24 cellular contexts compared by ENCODE assay signal in the genomic region with DNA sequence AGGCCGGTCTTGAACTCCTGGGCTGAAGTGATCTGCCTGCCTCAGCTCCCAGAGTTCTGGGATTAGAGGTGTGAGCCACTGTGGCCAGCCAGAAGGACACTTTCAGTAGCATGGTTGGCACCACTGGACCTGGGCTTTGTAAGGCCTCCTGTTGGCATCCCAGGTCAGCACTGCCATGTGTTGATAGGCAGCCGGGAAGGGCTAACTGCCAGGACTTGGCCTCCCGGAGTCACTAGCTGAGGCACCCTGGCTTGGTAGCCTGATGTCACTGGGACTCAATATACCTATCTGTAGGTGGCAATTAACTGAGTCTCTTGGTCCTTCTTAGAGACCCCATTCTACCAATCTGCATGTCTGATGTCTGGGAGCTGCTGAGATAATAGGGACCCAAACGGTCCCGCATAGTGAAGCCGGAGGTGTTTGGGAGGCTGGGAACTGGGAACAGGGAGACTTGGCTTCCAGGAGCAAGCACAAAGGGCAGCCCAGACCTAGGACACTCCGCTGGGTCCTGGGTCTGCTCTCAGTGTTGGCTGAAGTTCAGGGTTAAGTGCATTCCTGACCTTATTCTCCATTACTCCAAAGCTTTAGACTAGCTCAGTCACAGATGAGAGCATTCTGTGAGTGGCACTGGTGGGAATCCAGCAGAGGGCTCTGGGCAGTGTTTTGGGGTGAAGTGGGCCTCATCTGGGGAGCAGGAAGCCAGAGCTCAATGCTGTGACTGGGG. TPM values are rescaled to one million over a fixed set of nuclear protein-coding genes. Genes with fewer than 3 reads are reported as not detected.
DNase-seq lines count a peak whose midpoint lies in the region; ATAC-seq and TF ChIP-seq lines count a peak whose summit lies in the region.
"Had no signal": no experiment of that assay in that cellular context is flagged by ENCODE, and none has a peak within 500 bp of the region (broad histone marks: within the 10 kb centered on the region; RNA-seq: fewer than 3 reads in every experiment).

No MANE protein-coding gene starts in this region.

- H3K4me3 Mint-ChIP-seq in activated CD4-positive, alpha-beta T cell treated with anti-CD3 and anti-CD28 coated beads, Interleukin-2, amount 10 ng/mL, durations not matched to agents 7 days and 5 days: no peak overlapping the region
- peak overlapping the region in 3 of 4 donors; percentile 55 to 82 (median 74) for H3K4me3 Mint-ChIP-seq in IgD-negative memory B cell
- no peak overlapping the region for H3K4me3 Mint-ChIP-seq in activated naive CD8-positive, alpha-beta T cell treated with anti-CD3 and anti-CD28 coated beads for 36 hours
- H3K4me3 Mint-ChIP-seq in naive thymus-derived CD8-positive, alpha-beta T cell: peak overlapping the region; percentile 16 to 80 (median 62)
- H3K4me3 Mint-ChIP-seq: activated CD8-positive, alpha-beta memory T cell treated with anti-CD3 and anti-CD28 coated beads, Interleukin-2, amount 10 ng/mL, durations not matched to agents 7 days and 5 days had no signal

- no peaks in the 10 kb centered on the region for H3K27me3 Mint-ChIP-seq in activated CD4-positive, alpha-beta T cell treated with anti-CD3 and anti-CD28 coated beads, Interleukin-2, amount 10 ng/mL, durations not matched to agents 7 days and 5 days
- H3K27me3 Mint-ChIP-seq in IgD-negative memory B cell: peaks cover 1% of the 10 kb centered on the region
- H3K27me3 Mint-ChIP-seq in activated naive CD8-positive, alpha-beta T cell treated with anti-CD3 and anti-CD28 coated beads for 36 hours: no peaks in the 10 kb centered on the region
- H3K27me3 Mint-ChIP-seq in naive thymus-derived CD8-positive, alpha-beta T cell: peaks cover 0 to 3% (median 0%) of the 10 kb centered on the region in 5 donors
- H3K27me3 Mint-ChIP-seq: activated CD8-positive, alpha-beta memory T cell treated with anti-CD3 and anti-CD28 coated beads, Interleukin-2, amount 10 ng/mL, durations not matched to agents 7 days and 5 days; stimulated activated naive B cell treated with anti-CD40 and anti-IgM and Interleukin-4, amounts not matched to agents 10 μg/mL and 1 μg/mL and 100 μg/mL, for 72 hours had no signal

- CTCF ChIA-PET in activated CD4-positive, alpha-beta T cell treated with anti-CD3 and anti-CD28 coated beads, Interleukin-2, amount 10 ng/mL, durations not matched to agents 7 days and 5 days (lab: Charles Lee): no interaction called here

- H3K27ac Mint-ChIP-seq in activated CD4-positive, alpha-beta T cell treated with anti-CD3 and anti-CD28 coated beads, Interleukin-2, amount 10 ng/mL, durations not matched to agents 7 days and 5 days: peak overlapping the region; percentile 89
- H3K27ac Mint-ChIP-seq in IgD-negative memory B cell: peak overlapping the region; percentile 85 to 94 (median 92)
- peak overlapping the region; percentile 9 for H3K27ac Mint-ChIP-seq in activated naive CD8-positive, alpha-beta T cell treated with anti-CD3 and anti-CD28 coated beads for 36 hours
- H3K27ac Mint-ChIP-seq in naive thymus-derived CD8-positive, alpha-beta T cell: peak overlapping the region; percentile 75 to 95 (median 91)

- no peak for DNase-seq in activated CD4-positive, alpha-beta T cell treated with anti-CD3 and anti-CD28 coated beads, Interleukin-2, amount 10 ng/mL, durations not matched to agents 7 days and 5 days
- no peak for DNase-seq in activated CD4-positive, alpha-beta T cell treated with anti-CD3 and anti-CD28 coated beads for 48 hours
- DNase-seq in activated naive CD8-positive, alpha-beta T cell treated with anti-CD3 and anti-CD28 coated beads for 36 hours: no peak
- no peak for DNase-seq in naive thymus-derived CD8-positive, alpha-beta T cell
- no peak for DNase-seq in breast epithelium (ENCODE audit: low spot score in 2 of 2)
- DNase-seq in NCI-H446 (lab: John Stamatoyannopoulos, UW): no peak
- DNase-seq in SHP77 (lab: John Stamatoyannopoulos, UW): no peak
- DNase-seq: activated CD8-positive, alpha-beta memory T cell treated with anti-CD3 and anti-CD28 coated beads, Interleukin-2, amount 10 ng/mL, durations not matched to agents 7 days and 5 days; activated gamma-delta T cell treated with Interleukin-2 at 50 U/mL for 16 hours; C1 segment of cervical spinal cord; dermis blood vessel endothelial cell; DMS53; hypothalamus; kidney; NCI-H1694 treated with DMSO at 0.1 percent for 48 hours; NCI-H345; stimulated activated naive B cell treated with anti-CD40 and anti-IgM and Interleukin-4, amounts not matched to agents 10 μg/mL and 1 μg/mL and 100 μg/mL, for 72 hours; trophoblast cell had no signal

- H3K36me3 Mint-ChIP-seq in activated CD4-positive, alpha-beta T cell treated with anti-CD3 and anti-CD28 coated beads, Interleukin-2, amount 10 ng/mL, durations not matched to agents 7 days and 5 days (ENCODE audit: low read depth): peaks cover 11% of the 10 kb centered on the region
- peaks cover 5% of the 10 kb centered on the region for H3K36me3 Mint-ChIP-seq in IgD-negative memory B cell
- H3K36me3 Mint-ChIP-seq in activated naive CD8-positive, alpha-beta T cell treated with anti-CD3 and anti-CD28 coated beads for 36 hours: peaks cover 3% of the 10 kb centered on the region
- no peaks in the 10 kb centered on the region for H3K36me3 Mint-ChIP-seq in naive thymus-derived CD8-positive, alpha-beta T cell
- H3K36me3 Mint-ChIP-seq: stimulated activated naive B cell treated with anti-CD40 and anti-IgM and Interleukin-4, amounts not matched to agents 10 μg/mL and 1 μg/mL and 100 μg/mL, for 72 hours had no signal

- peaks cover 0 to 5% of the 10 kb centered on the region in 2 donors for H3K4me1 ChIP-seq in breast epithelium

- no peak for TF ChIP-seq POLR2A in breast epithelium (IDR thresholded peaks at IDR 0.05)

- no peaks in the 10 kb centered on the region for H3K27me3 ChIP-seq in breast epithelium

- POLR2A ChIA-PET in activated CD4-positive, alpha-beta T cell treated with anti-CD3 and anti-CD28 coated beads, Interleukin-2, amount 10 ng/mL, durations not matched to agents 7 days and 5 days (lab: Charles Lee): no interaction called here
- POLR2A ChIA-PET in naive thymus-derived CD8-positive, alpha-beta T cell (lab: Charles Lee): no interaction called here

- no peak overlapping the region for H3K4me3 ChIP-seq in breast epithelium

- no peaks in the 10 kb centered on the region for H3K9me3 Mint-ChIP-seq in activated CD4-positive, alpha-beta T cell treated with anti-CD3 and anti-CD28 coated beads, Interleukin-2, amount 10 ng/mL, durations not matched to agents 7 days and 5 days
- no peaks in the 10 kb centered on the region for H3K9me3 Mint-ChIP-seq in IgD-negative memory B cell
- H3K9me3 Mint-ChIP-seq in activated naive CD8-positive, alpha-beta T cell treated with anti-CD3 and anti-CD28 coated beads for 36 hours: no peaks in the 10 kb centered on the region
- no peaks in the 10 kb centered on the region for H3K9me3 Mint-ChIP-seq in naive thymus-derived CD8-positive, alpha-beta T cell

- no peaks in the 10 kb centered on the region for H3K9me3 ChIP-seq in breast epithelium

- no peak for ATAC-seq in naive thymus-derived CD8-positive, alpha-beta T cell
- ATAC-seq: activated CD8-positive, alpha-beta memory T cell treated with anti-CD3 and anti-CD28 coated beads, Interleukin-2, amount 10 ng/mL, durations not matched to agents 7 days and 5 days; stimulated activated naive B cell treated with anti-CD40 and anti-IgM and Interleukin-4, amounts not matched to agents 10 μg/mL and 1 μg/mL and 100 μg/mL, for 72 hours had no signal

- no peaks in the 10 kb centered on the region for H3K36me3 ChIP-seq in breast epithelium

- no peak for TF ChIP-seq CTCF in breast epithelium (IDR thresholded peaks at IDR 0.05)

- H3K4me1 Mint-ChIP-seq in activated CD4-positive, alpha-beta T cell treated with anti-CD3 and anti-CD28 coated beads, Interleukin-2, amount 10 ng/mL, durations not matched to agents 7 days and 5 days: peaks cover 37% of the 10 kb centered on the region
- peaks cover 22 to 28% (median 26%) of the 10 kb centered on the region in 3 donors for H3K4me1 Mint-ChIP-seq in IgD-negative memory B cell
- H3K4me1 Mint-ChIP-seq in activated naive CD8-positive, alpha-beta T cell treated with anti-CD3 and anti-CD28 coated beads for 36 hours: peaks cover 25% of the 10 kb centered on the region
- H3K4me1 Mint-ChIP-seq in naive thymus-derived CD8-positive, alpha-beta T cell: peaks cover 22 to 43% (median 35%) of the 10 kb centered on the region in 4 donors

- intact Hi-C loops in breast epithelium (cut with DNase I; ENCODE audit: low total_unique reads): no loop called here

- H3K27ac ChIP-seq in breast epithelium: no peak overlapping the region

RNA-seq across cellular contexts. Expression of a gene that starts 2.6 kb away (rescaled TPM):
- total RNA-seq in activated CD4-positive, alpha-beta T cell treated with anti-CD3 and anti-CD28 coated beads, Interleukin-2, amount 10 ng/mL, durations not matched to agents 7 days and 5 days: 10 to 100 TPM; 24.2 to 28.0 TPM
- polyA plus RNA-seq in IgD-negative memory B cell: 52.0 TPM
- 1 to 10 TPM; 7.8 to 8.2 TPM for total RNA-seq in activated naive CD8-positive, alpha-beta T cell treated with anti-CD3 and anti-CD28 coated beads for 36 hours
- 10 to 100 TPM; 26.5 to 27.4 TPM for total RNA-seq in naive thymus-derived CD8-positive, alpha-beta T cell
- polyA plus RNA-seq in naive thymus-derived CD8-positive, alpha-beta T cell: 10 to 100 TPM; 18.1 to 23.3 (median 21.5) TPM
- total RNA-seq in breast epithelium: 10 to 100 TPM; 13.1 to 19.6 (median 17.0) TPM

RNA-seq across cellular contexts. Expression of a gene that starts 14.4 kb away (rescaled TPM):
- total RNA-seq in activated CD4-positive, alpha-beta T cell treated with anti-CD3 and anti-CD28 coated beads, Interleukin-2, amount 10 ng/mL, durations not matched to agents 7 days and 5 days: not detected
- polyA plus RNA-seq in IgD-negative memory B cell: not detected
- total RNA-seq in activated naive CD8-positive, alpha-beta T cell treated with anti-CD3 and anti-CD28 coated beads for 36 hours: not detected
- total RNA-seq in naive thymus-derived CD8-positive, alpha-beta T cell: not detected
- polyA plus RNA-seq in naive thymus-derived CD8-positive, alpha-beta T cell: not detected
- under 1 TPM in 2 of 3 donors, not detected in 1; 0.33 to 0.73 TPM for total RNA-seq in breast epithelium
- total RNA-seq: A673; activated CD8-positive, alpha-beta memory T cell treated with anti-CD3 and anti-CD28 coated beads, Interleukin-2, amount 10 ng/mL, durations not matched to agents 7 days and 5 days; dermis blood vessel endothelial cell; fibroblast of villous mesenchyme; kidney; mesenteric fat pad; pulmonary artery endothelial cell; RPMI7951 had no signal

RNA-seq across cellular contexts. Expression of a gene that starts 45.5 kb away (rescaled TPM):
- total RNA-seq in activated CD4-positive, alpha-beta T cell treated with anti-CD3 and anti-CD28 coated beads, Interleukin-2, amount 10 ng/mL, durations not matched to agents 7 days and 5 days: 10 to 100 TPM; 30.2 to 35.4 TPM
- polyA plus RNA-seq in IgD-negative memory B cell: 46.4 TPM
- 10 to 100 TPM; 43.1 to 47.1 TPM for total RNA-seq in activated naive CD8-positive, alpha-beta T cell treated with anti-CD3 and anti-CD28 coated beads for 36 hours
- 10 to 100 TPM; 47.1 to 47.2 TPM for total RNA-seq in naive thymus-derived CD8-positive, alpha-beta T cell
- polyA plus RNA-seq in naive thymus-derived CD8-positive, alpha-beta T cell: 10 to 100 TPM; 67.9 to 91.5 (median 81.1) TPM
- total RNA-seq in breast epithelium: 100 to 1,000 TPM in 2 of 3 donors, 10 to 100 TPM in 1; 93.3 to 160 (median 115) TPM

Comparison
In these comparisons a context has a peak if more than half of its experiments do, and no peak if none do; other contexts are left out.
1. H3K27ac Mint-ChIP-seq: peak in every context shown above with its lines; median percentile 92 in IgD-negative memory B cell; 91 in naive thymus-derived CD8-positive, alpha-beta T cell; 89 in activated CD4-positive, alpha-beta T cell treated with anti-CD3 and anti-CD28 coated beads, Interleukin-2, amount 10 ng/mL, durations not matched to agents 7 days and 5 days; 9 in activated naive CD8-positive, alpha-beta T cell treated with anti-CD3 and anti-CD28 coated beads for 36 hours.
2. H3K4me3 Mint-ChIP-seq: peak in IgD-negative memory B cell (3 of 4) and naive thymus-derived CD8-positive, alpha-beta T cell (10 of 10); none in activated CD4-positive, alpha-beta T cell treated with anti-CD3 and anti-CD28 coated beads, Interleukin-2, amount 10 ng/mL, durations not matched to agents 7 days and 5 days (single experiment) and activated naive CD8-positive, alpha-beta T cell treated with anti-CD3 and anti-CD28 coated beads for 36 hours (single experiment).